1 cellular context compared by ENCODE assay signal in the genomic region with DNA sequence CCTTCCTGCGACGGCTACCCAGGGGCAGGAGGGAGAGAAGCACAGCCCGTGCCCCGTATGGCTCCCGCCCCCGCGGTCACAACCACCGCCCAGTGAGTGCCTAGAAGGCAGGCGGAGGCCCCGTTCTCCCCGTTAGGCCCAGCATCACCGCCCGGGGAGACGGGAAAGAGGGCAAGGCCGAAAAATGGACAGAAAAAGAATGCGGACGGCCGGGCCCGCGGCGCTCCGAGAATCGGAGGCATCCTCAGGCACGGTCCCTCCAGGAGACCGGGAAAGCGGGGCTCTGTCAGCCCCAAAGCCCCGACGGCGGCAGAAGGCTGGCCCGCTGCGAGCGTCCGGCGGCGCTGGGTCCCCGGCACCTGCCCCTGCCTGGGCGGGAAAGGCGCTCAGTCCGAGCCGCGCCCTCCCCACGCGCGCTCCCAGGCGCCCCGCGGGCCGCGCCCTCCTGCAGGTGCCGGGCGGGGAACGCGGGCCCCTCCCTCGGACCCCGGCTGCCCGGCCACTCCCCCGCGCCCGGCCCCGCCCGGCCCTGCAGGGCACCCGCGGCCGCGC.
TF ChIP-seq lines count a peak whose summit lies in the region.

No MANE protein-coding gene starts in this region.

TF ChIP-seq in GM12878, 131 proteins besides CTCF, POLR2A, EP300 and RAD21 (continued from another document):
- TF ChIP-seq, protein P1, sequence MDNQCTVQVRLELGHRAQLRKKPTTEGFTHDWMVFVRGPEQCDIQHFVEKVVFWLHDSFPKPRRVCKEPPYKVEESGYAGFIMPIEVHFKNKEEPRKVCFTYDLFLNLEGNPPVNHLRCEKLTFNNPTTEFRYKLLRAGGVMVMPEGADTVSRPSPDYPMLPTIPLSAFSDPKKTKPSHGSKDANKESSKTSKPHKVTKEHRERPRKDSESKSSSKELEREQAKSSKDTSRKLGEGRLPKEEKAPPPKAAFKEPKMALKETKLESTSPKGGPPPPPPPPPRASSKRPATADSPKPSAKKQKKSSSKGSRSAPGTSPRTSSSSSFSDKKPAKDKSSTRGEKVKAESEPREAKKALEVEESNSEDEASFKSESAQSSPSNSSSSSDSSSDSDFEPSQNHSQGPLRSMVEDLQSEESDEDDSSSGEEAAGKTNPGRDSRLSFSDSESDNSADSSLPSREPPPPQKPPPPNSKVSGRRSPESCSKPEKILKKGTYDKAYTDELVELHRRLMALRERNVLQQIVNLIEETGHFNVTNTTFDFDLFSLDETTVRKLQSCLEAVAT (IDR thresholded peaks at IDR 0.05), result no peak
